8 cellular contexts compared by ENCODE assay signal in the genomic region with DNA sequence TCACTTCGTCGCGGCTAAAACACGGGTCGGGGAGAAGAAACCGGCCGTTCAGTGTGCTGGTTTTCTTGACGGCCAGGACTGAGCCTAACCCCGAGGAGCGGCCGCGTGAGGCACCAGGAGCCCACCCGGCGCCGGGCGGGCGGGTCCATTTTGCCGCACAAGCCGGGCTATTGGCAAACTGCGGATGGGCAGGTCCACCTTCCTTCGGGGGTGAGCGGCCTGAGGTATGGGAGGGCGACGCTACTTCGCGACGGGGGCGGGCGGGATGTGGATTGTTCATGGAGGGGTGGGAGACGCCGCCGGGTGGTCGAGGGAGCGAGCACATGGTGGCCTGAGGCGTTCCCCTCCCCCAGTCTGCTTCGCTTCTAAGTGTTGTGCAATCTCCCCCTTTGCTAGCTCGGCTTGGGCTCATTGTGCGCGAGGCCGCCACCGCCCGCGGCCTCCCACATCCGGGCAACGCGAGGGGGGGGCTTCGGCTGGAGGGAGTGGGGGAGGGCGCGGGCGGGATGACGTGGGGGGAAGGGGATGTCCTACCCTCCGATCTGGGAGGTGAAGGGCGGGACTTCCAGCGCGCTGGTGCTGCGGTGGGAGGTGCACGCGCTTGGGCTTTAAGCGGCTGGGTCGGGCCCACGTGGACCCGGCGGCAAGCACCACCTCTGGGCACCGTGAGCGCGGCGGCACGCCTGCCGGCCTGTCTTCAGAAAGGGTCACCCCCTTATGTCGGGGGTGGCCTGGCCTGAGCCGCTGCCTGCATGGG.
A peak's percentile ranks its signal among the peaks of the same experiment; 100 is the strongest.
DNase-seq lines count a peak whose midpoint lies in the region; ATAC-seq and TF ChIP-seq lines count a peak whose summit lies in the region.

No MANE protein-coding gene starts in this region.

- H3K9me3 ChIP-seq in DOHH2 (ENCODE audit: control insufficient read depth, insufficient read depth, low read length) (no peaks in the 10 kb centered on the region), OCI-LY1 (ENCODE audit: low read length) (no peaks in the 10 kb centered on the region)

- peaks cover 70% of the 10 kb centered on the region for H3F3A ChIP-seq in DOHH2 (ENCODE audit: control insufficient read depth, insufficient read depth)
- H3F3A ChIP-seq in OCI-LY1 (ENCODE audit: insufficient read depth, low read length), result peaks cover 31% of the 10 kb centered on the region

- no peak overlapping the region for H2AFZ ChIP-seq in OCI-LY1 (ENCODE audit: low read length)

- H3K4me3 ChIP-seq in DOHH2 (ENCODE audit: low read length) (peak overlapping the region; percentile 91), OCI-LY1 (ENCODE audit: low read depth, low read length, poor library complexity, severe bottlenecking) (peak overlapping the region; percentile 94)

- H3K79me2 ChIP-seq in DOHH2 (ENCODE audit: control insufficient read depth, low read length), result peaks cover 55% of the 10 kb centered on the region
- H3K79me2 ChIP-seq in OCI-LY1 (ENCODE audit: insufficient read depth, low read length), result peaks cover 28% of the 10 kb centered on the region

- H3K27ac ChIP-seq in DOHH2 (ENCODE audit: low read depth, low read length), result peak overlapping the region; percentile 92
- H3K27ac ChIP-seq in OCI-LY1 (ENCODE audit: low read depth, low read length, poor library complexity, severe bottlenecking), result peak overlapping the region; percentile 90

- H3K9ac ChIP-seq in OCI-LY1 (ENCODE audit: low read length), result peak overlapping the region; percentile 97

- TF ChIP-seq CTCF in DOHH2 (IDR thresholded peaks at IDR 0.05; ENCODE audit: low read depth, low read length, poor library complexity, severe bottlenecking), result no peak
- TF ChIP-seq CTCF in OCI-LY1 (IDR thresholded peaks at IDR 0.05; ENCODE audit: low read length), result no peak

- ATAC-seq in HG03442 (IDR thresholded peaks at IDR 0.05; ENCODE audit: unreplicated experiment) (peak; percentile 23), HG03565 (IDR thresholded peaks at IDR 0.05; ENCODE audit: unreplicated experiment) (no peak)

- H3K4me2 ChIP-seq in DOHH2 (ENCODE audit: low read length), result peak overlapping the region; percentile 98
- H3K4me2 ChIP-seq in OCI-LY1 (ENCODE audit: low read length), result peak overlapping the region; percentile 90

- H3K36me3 ChIP-seq in DOHH2 (ENCODE audit: control insufficient read depth, low read length) (peaks cover 91% of the 10 kb centered on the region), OCI-LY1 (ENCODE audit: insufficient read depth, low read length) (peaks cover 90% of the 10 kb centered on the region)

- H3K4me1 ChIP-seq in DOHH2 (ENCODE audit: control insufficient read depth, low read length) (peaks cover 64% of the 10 kb centered on the region), OCI-LY1 (ENCODE audit: insufficient read depth, low read length, severe bottlenecking) (peaks cover 29% of the 10 kb centered on the region)

- DNase-seq in activated CD8-positive, alpha-beta memory T cell treated with anti-CD3 and anti-CD28 coated beads, Interleukin-2, amount 50 U/mL, for 48 hours, result peak; percentile 92
- DNase-seq in epidermal melanocyte (ENCODE audit: insufficient read length, low spot score), result peak; percentile 94
- DNase-seq in middle frontal gyrus (ENCODE audit: extremely low spot score, low spot score), result peak; percentile 76
- peak; percentile 86 for DNase-seq in stimulated activated CD8-positive, alpha-beta memory T cell treated with anti-CD3 and anti-CD28 coated beads, Interleukin-15, amount 100 ng/mL, for 4 hours (ENCODE audit: low read depth in 2 of 2)

- H3K9me2 ChIP-seq in DOHH2 (replicated peaks; ENCODE audit: control insufficient read depth, low read length) (no peaks in the 10 kb centered on the region), OCI-LY1 (ENCODE audit: low read depth, low read length) (no peaks in the 10 kb centered on the region)

- H3K27me3 ChIP-seq in DOHH2 (ENCODE audit: control insufficient read depth, low read length) (no peaks in the 10 kb centered on the region), OCI-LY1 (ENCODE audit: insufficient read depth, low read length) (no peaks in the 10 kb centered on the region)

- peaks cover 31% of the 10 kb centered on the region for H4K20me1 ChIP-seq in DOHH2 (ENCODE audit: control insufficient read depth, insufficient read depth, low read depth, low read length)
- H4K20me1 ChIP-seq in OCI-LY1 (ENCODE audit: insufficient read depth, low read length), result peaks cover 5% of the 10 kb centered on the region; the same call in 1 of the 2 replicates
